8 cellular contexts compared by ENCODE assay signal in the genomic region with DNA sequence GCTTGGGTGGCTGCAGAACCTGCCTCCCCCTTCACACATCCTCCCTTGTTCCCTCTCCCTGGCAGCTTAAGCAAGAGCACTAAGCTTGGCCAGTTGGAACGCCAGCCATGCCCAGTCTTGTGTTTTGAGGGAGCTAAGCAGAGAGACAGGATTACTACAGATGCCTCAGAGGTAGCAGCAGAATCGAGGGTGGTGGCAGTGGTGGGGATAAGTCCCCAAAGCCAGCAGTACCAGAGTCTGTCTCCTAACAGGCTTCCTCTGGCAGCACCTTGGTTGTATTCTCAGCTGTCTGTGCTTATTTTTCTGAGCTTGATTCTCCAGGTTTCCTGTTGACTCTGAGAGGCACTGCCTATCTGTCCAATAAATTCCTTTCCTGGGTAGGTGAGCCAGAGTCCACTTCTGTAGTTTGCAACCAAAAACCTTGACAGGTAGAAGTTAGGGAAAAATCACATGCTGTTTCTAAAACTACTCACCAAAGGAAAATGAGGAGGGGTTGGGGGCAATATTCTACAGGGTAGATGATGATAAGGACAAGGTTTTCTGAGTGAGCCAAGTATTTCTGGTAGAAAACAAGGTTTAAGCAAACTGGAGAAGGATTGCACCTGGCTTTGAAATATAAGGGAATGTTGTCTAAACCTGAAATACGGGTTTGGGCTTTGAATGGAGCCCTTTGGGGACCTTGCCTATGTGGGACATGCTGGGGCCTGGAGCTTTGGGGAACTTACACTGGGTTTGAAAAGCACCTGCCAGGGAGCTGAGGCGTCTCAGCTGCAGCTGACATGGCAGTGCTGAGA.
A peak's percentile ranks its signal among the peaks of the same experiment; 100 is the strongest.
DNase-seq lines count a peak whose midpoint lies in the region; ATAC-seq and TF ChIP-seq lines count a peak whose summit lies in the region.

No MANE protein-coding gene starts in this region.

- intact Hi-C loops in esophagus muscularis mucosa (cut with DNase I) = no loop called here
- intact Hi-C loops in sciatic nerve (cut with DNase I) = no loop called here

- TF ChIP-seq CTCF in esophagus muscularis mucosa (IDR thresholded peaks at IDR 0.05) = no peak

- TF ChIP-seq EP300 in esophagus muscularis mucosa (IDR thresholded peaks at IDR 0.05) = no peak

- H3K36me3 ChIP-seq in esophagus muscularis mucosa = no peaks in the 10 kb centered on the region

- no peak overlapping the region for H3K4me3 ChIP-seq in esophagus muscularis mucosa

- peaks cover 22 to 84% (median 79%) of the 10 kb centered on the region in 4 donors for H3K4me1 ChIP-seq in esophagus muscularis mucosa

- no peak for TF ChIP-seq POLR2A in esophagus muscularis mucosa (IDR thresholded peaks at IDR 0.05; ENCODE audit: low read depth)

- no peaks in the 10 kb centered on the region for H3K27me3 ChIP-seq in esophagus muscularis mucosa

- WGBS in esophagus muscularis mucosa = 53% methylated on average over 4 of the region's 4 CpGs

- H3K9me3 ChIP-seq in esophagus muscularis mucosa = no peaks in the 10 kb centered on the region

- peak; percentile 34 for DNase-seq in HPDE6-E6E7 (ENCODE audit: extremely low spot score)
- no peak for DNase-seq in esophagus muscularis mucosa (ENCODE audit: extremely low spot score)
- no peak for DNase-seq in sciatic nerve (ENCODE audit: low spot score)
- no peak for DNase-seq in NCI-H524 (lab: John Stamatoyannopoulos, UW)
- no peak for DNase-seq in occipital lobe (lab: John Stamatoyannopoulos, UW)
- no peak for DNase-seq in globus pallidus (ENCODE audit: low spot score)
- DNase-seq in KBM-7 = no peak

- ATAC-seq in GM19397 (IDR thresholded peaks at IDR 0.05; ENCODE audit: unreplicated experiment) = peak; percentile 27
- peak; percentile 17 for ATAC-seq in sciatic nerve

- in situ Hi-C loops in KBM-7 (cut with MboI; ENCODE audit: low pct_unique_long_range_greater_than_20kb, low sequenced_read_pairs) = no loop called here

- peak overlapping the region in 3 of 4 donors; percentile 7 to 42 (median 37) for H3K27ac ChIP-seq in esophagus muscularis mucosa (replicated peaks in 1 of 4)
